ENCODE assay signal across 13 cellular contexts in the genomic region with DNA sequence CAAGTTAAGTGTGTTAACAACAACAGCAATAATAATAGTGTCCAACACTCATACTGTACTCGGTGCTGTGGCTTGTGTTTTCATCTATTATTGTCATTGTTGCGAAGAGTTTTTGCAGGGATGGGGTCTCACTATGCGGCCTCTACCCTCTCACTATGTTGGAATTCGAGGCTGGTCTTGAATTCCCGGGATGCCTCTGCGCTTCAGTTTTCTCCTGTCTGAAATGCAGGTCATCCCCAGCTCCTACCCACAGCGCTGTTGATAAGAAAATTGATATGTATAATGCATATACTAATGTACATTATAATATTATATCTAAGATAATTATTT. TPM values are rescaled to one million over a fixed set of nuclear protein-coding genes. Genes with fewer than 3 reads are reported as not detected.
DNase-seq lines count a peak whose midpoint lies in the region; ATAC-seq, FAIRE-seq and TF ChIP-seq lines count a peak whose summit lies in the region.
"Had no signal": no experiment of that assay in that cellular context is flagged by ENCODE, and none has a peak within 500 bp of the region (broad histone marks: within the 10 kb centered on the region; RNA-seq: fewer than 3 reads in every experiment).

No MANE protein-coding gene starts in this region.

- peak overlapping the region; percentile 69 for H4K91ac ChIP-seq in H1 (replicated peaks; ENCODE audit: insufficient read length, low read length)

- H3K4me3 ChIP-seq in BE2C (ENCODE audit: low read depth, low read length) (peak overlapping the region; percentile 61), HUES48 (ENCODE audit: low read depth, low read length) (peak overlapping the region; percentile 59), H1 (ENCODE audit: extremely low read depth in 1 of 4, insufficient read depth in 2 of 4, low read depth in 3 of 4, low read length in 4 of 4) (peak overlapping the region; percentile 32 to 57 (median 39); a peak in 7 of 8 replicates), mucosa of stomach (ENCODE audit: low read length) (no peak overlapping the region)

- H4K8ac ChIP-seq in H1 (ENCODE audit: extremely low read depth, insufficient read depth, low read length), result no peak overlapping the region

- no peaks in the 10 kb centered on the region for H3K9me3 ChIP-seq in BE2C
- no peaks in the 10 kb centered on the region for H3K9me3 ChIP-seq in HUES48 (ENCODE audit: control insufficient read depth, insufficient read depth, low read length)
- no peaks in the 10 kb centered on the region for H3K9me3 ChIP-seq in H1 (ENCODE audit: insufficient read depth in 2 of 2, low read depth in 1 of 2, low read length in 1 of 2)
- no peaks in the 10 kb centered on the region for H3K9me3 ChIP-seq in mucosa of stomach (ENCODE audit: control insufficient read depth, low read length)
- H3K9me3 ChIP-seq: esophagus squamous epithelium had no signal

- POLR2A ChIA-PET in H1 (lab: Charles Lee; ENCODE audit: partially characterized antibody), result interaction anchor here (0.6 to 2.3 kb wide), 19 partner anchors 9 to 470 kb away, joined by 3 to 10 read pairs (median 4); a partner anchor contains a TSS

- H4K20me1 ChIP-seq in H1 (replicated peaks in 1 of 2; ENCODE audit: control insufficient read depth in 1 of 2, insufficient read depth in 2 of 2, low read length in 2 of 2), result no peaks in the 10 kb centered on the region

- H2AK5ac ChIP-seq in H1 (ENCODE audit: low read depth, low read length), result no peak overlapping the region

- intact Hi-C loops in head of caudate nucleus (cut with DNase I), result no loop called here

- H3K27ac Mint-ChIP-seq in activated naive CD8-positive, alpha-beta T cell treated with anti-CD3 and anti-CD28 coated beads, Interleukin-2, amount 50 U/mL, for 24 hours, result no peak overlapping the region
- H3K27ac Mint-ChIP-seq: T-helper 17 cell had no signal

- peak overlapping the region; percentile 27 for H3K14ac ChIP-seq in H1 (ENCODE audit: insufficient read length)

- no peaks in the 10 kb centered on the region for H3K79me2 ChIP-seq in H1 (ENCODE audit: control insufficient read depth in 1 of 2, insufficient read depth in 2 of 2, low read length in 2 of 2)

- peak overlapping the region; percentile 82; the same call in 1 of the 2 replicates for H2BK5ac ChIP-seq in H1 (ENCODE audit: low read depth, low read length)

- no peak for ATAC-seq in activated naive CD8-positive, alpha-beta T cell treated with anti-CD3 and anti-CD28 coated beads, Interleukin-2, amount 50 U/mL, for 24 hours
- no peak for ATAC-seq in HG02571 (IDR thresholded peaks at IDR 0.05; ENCODE audit: unreplicated experiment)
- ATAC-seq: T-helper 17 cell had no signal

- TF ChIP-seq POLR2A in H1 (IDR thresholded peaks at IDR 0.05; ENCODE audit: control extremely low read depth in 1 of 2, low read depth in 2 of 2, low read length in 2 of 2), result no peak

- CTCF ChIA-PET in H1 (lab: Charles Lee; ENCODE audit: partially characterized antibody), result interaction anchor here (0.6 to 2.1 kb wide), 8 partner anchors 10 to 104 kb away, joined by 3 to 6 read pairs (median 4); a partner anchor contains a TSS

- TF ChIP-seq EP300 in H1 (IDR thresholded peaks at IDR 0.05; ENCODE audit: borderline replicate concordance in 1 of 2, low read depth in 2 of 2, low read length in 2 of 2), result no peak

- peak overlapping the region; percentile 73 for H4K5ac ChIP-seq in H1 (ENCODE audit: insufficient read length, low read depth, low read length)

- no peaks in the 10 kb centered on the region for H3K36me3 ChIP-seq in BE2C
- no peaks in the 10 kb centered on the region for H3K36me3 ChIP-seq in HUES48 (ENCODE audit: control insufficient read depth, insufficient read depth, low read length)
- H3K36me3 ChIP-seq in H1 (ENCODE audit: control insufficient read depth in 2 of 4, insufficient read depth in 4 of 4, low read length in 3 of 4), result no peaks in the 10 kb centered on the region
- H3K36me3 ChIP-seq in mucosa of stomach (ENCODE audit: control insufficient read depth, insufficient read depth, low read length), result no peaks in the 10 kb centered on the region
- H3K36me3 ChIP-seq: esophagus squamous epithelium had no signal

- peak; percentile 60 for FAIRE-seq in H1 (lab: Jason Lieb, UNC)
- FAIRE-seq: keratinocyte had no signal

- 17% methylated on average over 7 of the region's 7 CpGs; no CpG with 5 or more reads in 1 of the 2 experiments for WGBS in H1 (ENCODE audit: extremely low coverage in 1 of 2, insufficient coverage in 1 of 2, insufficient read length in 1 of 2, insufficient replicate concordance in 2 of 2, low coverage in 1 of 2, low lambda C conversion rate in 2 of 2, missing lambda C conversion rate in 1 of 2), 2 experiments

- no peak for DNase-seq in BE2C
- DNase-seq in H1 (ENCODE audit: low read depth in 1 of 2, low spot score in 2 of 2), result no peak
- no peak for DNase-seq in head of caudate nucleus
- DNase-seq in kidney tubule cell (ENCODE audit: low spot score), result no peak
- no peak for DNase-seq in activated naive CD8-positive, alpha-beta T cell treated with anti-CD3 and anti-CD28 coated beads, Interleukin-2, amount 50 U/mL, for 24 hours
- DNase-seq: activated CD4-positive, alpha-beta T cell treated with anti-CD3 and anti-CD28 coated beads, Interleukin-2, amount 50 U/mL, for 1 hour; activated effector memory CD4-positive, alpha-beta T cell treated with Interleukin-2 at 50 U/mL for 16 hours; esophagus squamous epithelium; T-helper 17 cell had no signal

- no peaks in the 10 kb centered on the region for H3K79me1 ChIP-seq in H1 (ENCODE audit: low read depth, low read length)

- peaks cover 7% of the 10 kb centered on the region; the same call in 1 of the 2 replicates for H3K23me2 ChIP-seq in H1 (ENCODE audit: low read depth, low read length)

- TF ChIP-seq RAD21 in H1 (IDR thresholded peaks at IDR 0.05 in 1 of 2, conservative IDR thresholded peaks at IDR 0.05 in 1 of 2; ENCODE audit: low read depth in 2 of 2, low read length in 2 of 2), result no peak

- peak overlapping the region; percentile 52 for H3K27ac ChIP-seq in HUES48 (ENCODE audit: low read depth, low read length)
- H3K27ac ChIP-seq in H1 (ENCODE audit: low read depth, low read length), result no peak overlapping the region

- peaks cover 21% of the 10 kb centered on the region for H3K27me3 Mint-ChIP-seq in activated naive CD8-positive, alpha-beta T cell treated with anti-CD3 and anti-CD28 coated beads, Interleukin-2, amount 50 U/mL, for 24 hours

- H3K36me3 Mint-ChIP-seq in activated naive CD8-positive, alpha-beta T cell treated with anti-CD3 and anti-CD28 coated beads, Interleukin-2, amount 50 U/mL, for 24 hours (ENCODE audit: low read depth), result no peaks in the 10 kb centered on the region

- H3K56ac ChIP-seq in H1 (replicated peaks; ENCODE audit: insufficient read length, low read depth, low read length), result no peak overlapping the region

- H2BK20ac ChIP-seq in H1 (ENCODE audit: low read length), result 0 out of 2 replicates have a peak overlapping the region, but pooled peaks have one; percentile 82

- H3K4me2 ChIP-seq in H1 (ENCODE audit: insufficient read depth in 1 of 2, low read depth in 2 of 2, low read length in 2 of 2), result peak overlapping the region; percentile 68 to 82

- no peak overlapping the region for H3K4me3 Mint-ChIP-seq in activated naive CD8-positive, alpha-beta T cell treated with anti-CD3 and anti-CD28 coated beads, Interleukin-2, amount 50 U/mL, for 24 hours
- H3K4me3 Mint-ChIP-seq: T-helper 17 cell had no signal

- peaks cover 3% of the 10 kb centered on the region for H3K4me1 Mint-ChIP-seq in activated naive CD8-positive, alpha-beta T cell treated with anti-CD3 and anti-CD28 coated beads, Interleukin-2, amount 50 U/mL, for 24 hours
- H3K4me1 Mint-ChIP-seq: T-helper 17 cell had no signal

- TF ChIP-seq CTCF in BE2C (IDR thresholded peaks at IDR 0.05; ENCODE audit: low read depth, low read length) (no peak), H1 (IDR thresholded peaks at IDR 0.05; ENCODE audit: control extremely low read depth in 1 of 3, insufficient read depth in 1 of 3, low read depth in 1 of 3, low read length in 3 of 3) (peak in 1 of 3 experiments; percentile 6; a peak in 1 of 4 replicates)

- H3K18ac ChIP-seq in H1 (ENCODE audit: extremely low read depth, low read length), result peak overlapping the region; percentile 20; the same call in 1 of the 2 replicates

- no peak overlapping the region for H3K4ac ChIP-seq in H1 (replicated peaks; ENCODE audit: insufficient read length, low read depth, low read length)

- no peak overlapping the region for H3K23ac ChIP-seq in H1 (ENCODE audit: insufficient read length)

- peak overlapping the region; percentile 7 for H2BK120ac ChIP-seq in H1 (replicated peaks; ENCODE audit: low read depth, low read length)

- H3K4me1 ChIP-seq in BE2C (no peaks in the 10 kb centered on the region; the same call in 1 of the 2 replicates), HUES48 (ENCODE audit: control insufficient read depth, insufficient read depth, low read length) (peaks cover 26% of the 10 kb centered on the region), H1 (replicated peaks in 1 of 4; ENCODE audit: control insufficient read depth in 3 of 4, insufficient read depth in 4 of 4, low read length in 3 of 4) (peaks cover 8 to 23% (median 14%) of the 10 kb centered on the region in 4 experiments), mucosa of stomach (ENCODE audit: control insufficient read depth, insufficient read depth, low read length) (peaks cover 55% of the 10 kb centered on the region)

- H3K9ac ChIP-seq in HUES48 (ENCODE audit: low read depth, low read length), result peak overlapping the region; percentile 58
- H3K9ac ChIP-seq in H1 (replicated peaks in 1 of 4; ENCODE audit: extremely low read depth in 1 of 4, low read depth in 3 of 4, low read length in 3 of 4), result 0 out of 7 replicates have a peak overlapping the region, but pooled peaks of 1 of the 4 experiments have one; percentile 9
- peak overlapping the region; percentile 71 for H3K9ac ChIP-seq in mucosa of stomach (ENCODE audit: low read length)

- no peaks in the 10 kb centered on the region for H3K27me3 ChIP-seq in BE2C
- H3K27me3 ChIP-seq in HUES48 (ENCODE audit: control insufficient read depth, insufficient read depth, low read length), result no peaks in the 10 kb centered on the region
- peaks cover 0 to 3% (median 0%) of the 10 kb centered on the region in 4 experiments; a peak in 1 of 7 replicates for H3K27me3 ChIP-seq in H1 (replicated peaks in 1 of 4; ENCODE audit: control insufficient read depth in 3 of 4, extremely low read depth in 1 of 4, insufficient read depth in 3 of 4, low read length in 3 of 4)
- no peaks in the 10 kb centered on the region for H3K27me3 ChIP-seq in mucosa of stomach (ENCODE audit: control insufficient read depth, insufficient read depth, low read length)

- peak overlapping the region; percentile 91 for H2AFZ ChIP-seq in H1 (ENCODE audit: low read length)

- H3K9me3 Mint-ChIP-seq in activated naive CD8-positive, alpha-beta T cell treated with anti-CD3 and anti-CD28 coated beads, Interleukin-2, amount 50 U/mL, for 24 hours, result no peaks in the 10 kb centered on the region

- H2BK12ac ChIP-seq in H1 (ENCODE audit: low read depth, low read length), result peak overlapping the region; percentile 78; the same call in 1 of the 2 replicates

- H2BK15ac ChIP-seq in H1 (ENCODE audit: low read length), result 0 out of 2 replicates have a peak overlapping the region, but pooled peaks have one; percentile 83

RNA-seq across cellular contexts. Expression of a gene that starts 4.9 kb away (rescaled TPM):
- polyA plus RNA-seq in BE2C (2012; ENCODE audit: insufficient read depth, insufficient read length, low read depth), result 0.46 TPM
- 0.76 and 0.94 TPM in 2 replicates for total RNA-seq in H1 (2021; fragmentation: NEBNext Ultra II Directional; extraction: Animal tissue kit (Norgen Biotek cat#: 25700))
- 1.5 and 2.8 TPM in 2 replicates for polyA plus RNA-seq in H1 (2011; rRNA removed)
- 1.5 TPM for polyA plus RNA-seq in H1 (2011; cell fraction: cytosol; rRNA removed)
- polyA plus RNA-seq in H1 (2011; cell fraction: nucleus; rRNA removed), result 2.7 TPM
- polyA plus RNA-seq in H1 (2012, experiment 1 of 2), result 0.65 to 1.9 TPM (median 1.5 TPM) in 4 replicates
- 1.1 TPM for polyA plus RNA-seq in H1 (2012, experiment 2 of 2)
- polyA plus RNA-seq in H1 (2013, experiment 1 of 2), result 0.53 TPM
- 0.48 TPM for polyA plus RNA-seq in H1 (2013, experiment 2 of 2)
- polyA minus RNA-seq in H1 (2011; rRNA and poly(A)+ RNA removed), result 0.28 and 0.37 TPM in 2 replicates
- polyA minus RNA-seq in H1 (2011; cell fraction: cytosol; rRNA and poly(A)+ RNA removed), result 1.5 TPM
- 0.70 TPM for polyA minus RNA-seq in H1 (2011; cell fraction: nucleus; rRNA and poly(A)+ RNA removed)
- total RNA-seq: T-helper 17 cell had no signal
- polyA plus RNA-seq: keratinocyte had no signal

RNA-seq across cellular contexts. Expression of a gene that starts 13.4 kb away (rescaled TPM):
- polyA plus RNA-seq in BE2C (2012; ENCODE audit: insufficient read depth, insufficient read length, low read depth), result not detected
- total RNA-seq in H1 (2021; fragmentation: NEBNext Ultra II Directional; extraction: Animal tissue kit (Norgen Biotek cat#: 25700)), result 3.9 and 4.1 TPM in 2 replicates
- 3.2 and 7.4 TPM in 2 replicates for polyA plus RNA-seq in H1 (2011; rRNA removed)
- 3.3 TPM for polyA plus RNA-seq in H1 (2011; cell fraction: cytosol; rRNA removed)
- 8.7 TPM for polyA plus RNA-seq in H1 (2011; cell fraction: nucleus; rRNA removed)
- polyA plus RNA-seq in H1 (2012, experiment 1 of 2), result 2.8 to 5.5 TPM (median 4.5 TPM) in 4 replicates
- polyA plus RNA-seq in H1 (2012, experiment 2 of 2), result 3.3 TPM
- 2.0 TPM for polyA plus RNA-seq in H1 (2013, experiment 1 of 2)
- polyA plus RNA-seq in H1 (2013, experiment 2 of 2), result 2.1 TPM
- 1.1 and 1.3 TPM in 2 replicates for polyA minus RNA-seq in H1 (2011; rRNA and poly(A)+ RNA removed)
- polyA minus RNA-seq in H1 (2011; cell fraction: cytosol; rRNA and poly(A)+ RNA removed), result 7.4 TPM
- 4.0 TPM for polyA minus RNA-seq in H1 (2011; cell fraction: nucleus; rRNA and poly(A)+ RNA removed)
- total RNA-seq: esophagus squamous epithelium, T-helper 17 cell had no signal
- polyA plus RNA-seq: keratinocyte had no signal

RNA-seq across cellular contexts. Expression of a gene that starts 30.4 kb away (rescaled TPM):
- polyA plus RNA-seq in BE2C (2012; ENCODE audit: insufficient read depth, insufficient read length, low read depth), result 49.8 TPM
- 18.9 and 19.0 TPM in 2 replicates for total RNA-seq in H1 (2021; fragmentation: NEBNext Ultra II Directional; extraction: Animal tissue kit (Norgen Biotek cat#: 25700))
- polyA plus RNA-seq in H1 (2011; rRNA removed), result 10.0 and 16.4 TPM in 2 replicates
- 10.7 TPM for polyA plus RNA-seq in H1 (2011; cell fraction: cytosol; rRNA removed)
- polyA plus RNA-seq in H1 (2011; cell fraction: nucleus; rRNA removed), result 17.3 TPM
- 9.1 to 16.9 TPM (median 15.6 TPM) in 4 replicates for polyA plus RNA-seq in H1 (2012, experiment 1 of 2)
- 7.5 TPM for polyA plus RNA-seq in H1 (2012, experiment 2 of 2)
- polyA plus RNA-seq in H1 (2013, experiment 1 of 2), result 22.8 TPM
- polyA plus RNA-seq in H1 (2013, experiment 2 of 2), result 19.2 TPM
- polyA minus RNA-seq in H1 (2011; rRNA and poly(A)+ RNA removed), result 2.1 and 4.3 TPM in 2 replicates
- polyA minus RNA-seq in H1 (2011; cell fraction: cytosol; rRNA and poly(A)+ RNA removed), result 9.6 TPM
- 14.9 TPM for polyA minus RNA-seq in H1 (2011; cell fraction: nucleus; rRNA and poly(A)+ RNA removed)

RNA-seq across cellular contexts. Expression of a gene that starts 49.0 kb away (rescaled TPM):
- polyA plus RNA-seq in BE2C (2012; ENCODE audit: insufficient read depth, insufficient read length, low read depth), result 23.9 TPM
- total RNA-seq in H1 (2021; fragmentation: NEBNext Ultra II Directional; extraction: Animal tissue kit (Norgen Biotek cat#: 25700)), result 17.6 and 18.5 TPM in 2 replicates
- 9.1 and 13.0 TPM in 2 replicates for polyA plus RNA-seq in H1 (2011; rRNA removed)
- 9.1 TPM for polyA plus RNA-seq in H1 (2011; cell fraction: cytosol; rRNA removed)
- polyA plus RNA-seq in H1 (2011; cell fraction: nucleus; rRNA removed), result 14.5 TPM
- 12.0 to 16.3 TPM (median 15.0 TPM) in 4 replicates for polyA plus RNA-seq in H1 (2012, experiment 1 of 2)
- 12.9 TPM for polyA plus RNA-seq in H1 (2012, experiment 2 of 2)
- polyA plus RNA-seq in H1 (2013, experiment 1 of 2), result 11.5 TPM
- 11.4 TPM for polyA plus RNA-seq in H1 (2013, experiment 2 of 2)
- 4.7 and 6.3 TPM in 2 replicates for polyA minus RNA-seq in H1 (2011; rRNA and poly(A)+ RNA removed)
- polyA minus RNA-seq in H1 (2011; cell fraction: cytosol; rRNA and poly(A)+ RNA removed), result 7.6 TPM
- 6.5 TPM for polyA minus RNA-seq in H1 (2011; cell fraction: nucleus; rRNA and poly(A)+ RNA removed)

RNA-seq across cellular contexts. Expression of a gene that starts 49.8 kb away (rescaled TPM):
- polyA plus RNA-seq in BE2C (2012; ENCODE audit: insufficient read depth, insufficient read length, low read depth), result 29.9 TPM
- total RNA-seq in H1 (2021; fragmentation: NEBNext Ultra II Directional; extraction: Animal tissue kit (Norgen Biotek cat#: 25700)), result 4.7 and 5.4 TPM in 2 replicates
- 4.4 and 7.0 TPM in 2 replicates for polyA plus RNA-seq in H1 (2011; rRNA removed)
- 3.9 TPM for polyA plus RNA-seq in H1 (2011; cell fraction: cytosol; rRNA removed)
- 7.3 TPM for polyA plus RNA-seq in H1 (2011; cell fraction: nucleus; rRNA removed)
- 1.3 to 4.2 TPM (median 3.6 TPM) in 4 replicates for polyA plus RNA-seq in H1 (2012, experiment 1 of 2)
- 2.7 TPM for polyA plus RNA-seq in H1 (2012, experiment 2 of 2)
- 2.8 TPM for polyA plus RNA-seq in H1 (2013, experiment 1 of 2)
- polyA plus RNA-seq in H1 (2013, experiment 2 of 2), result 3.4 TPM
- polyA minus RNA-seq in H1 (2011; rRNA and poly(A)+ RNA removed), result 0.73 and 0.79 TPM in 2 replicates
- 4.3 TPM for polyA minus RNA-seq in H1 (2011; cell fraction: cytosol; rRNA and poly(A)+ RNA removed)
- polyA minus RNA-seq in H1 (2011; cell fraction: nucleus; rRNA and poly(A)+ RNA removed), result 6.0 TPM
